18 cellular contexts compared by ENCODE assay signal in the genomic region with DNA sequence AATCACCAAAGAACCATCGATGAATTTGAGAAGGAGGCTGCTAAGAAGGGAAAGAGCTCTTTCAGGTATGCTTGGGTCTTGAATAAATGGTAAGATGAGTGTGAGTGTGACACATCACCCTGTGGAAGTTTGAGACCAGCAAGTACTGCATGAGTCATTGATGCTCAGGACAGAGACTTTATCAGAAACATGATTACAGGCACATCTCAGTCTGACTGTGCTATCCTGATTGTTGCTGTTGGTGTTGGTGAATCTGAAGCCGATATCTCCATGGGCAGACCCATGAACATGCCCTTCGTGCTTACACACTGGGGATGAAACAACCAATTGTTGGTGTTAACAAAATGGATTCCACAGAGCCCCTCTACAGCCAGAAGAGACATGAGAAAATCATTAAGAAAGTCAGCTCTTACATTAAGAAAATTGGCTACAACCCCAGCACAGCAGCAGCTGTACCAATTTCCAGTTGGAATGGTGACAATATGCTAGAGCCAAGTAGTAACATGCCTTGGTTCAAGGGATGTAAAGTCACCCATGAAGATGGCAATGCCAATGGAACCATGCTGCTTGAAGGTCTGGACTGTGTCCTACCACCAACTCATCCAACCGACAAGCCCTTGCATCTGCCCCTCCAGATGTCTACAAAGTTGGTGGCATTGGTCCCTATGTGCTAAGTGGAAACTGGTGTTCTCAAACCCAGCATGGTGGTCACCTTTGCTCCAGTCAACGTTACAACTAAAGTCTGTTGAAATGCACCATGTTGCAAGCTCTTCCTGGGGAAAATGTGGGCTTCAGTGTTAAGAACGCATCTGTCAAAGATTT. TPM values are rescaled to one million over a fixed set of nuclear protein-coding genes. Genes with fewer than 3 reads are reported as not detected.
DNase-seq lines count a peak whose midpoint lies in the region; ATAC-seq, FAIRE-seq and TF ChIP-seq lines count a peak whose summit lies in the region.
"Had no signal": no experiment of that assay in that cellular context is flagged by ENCODE, and none has a peak within 500 bp of the region (broad histone marks: within the 10 kb centered on the region; RNA-seq: fewer than 3 reads in every experiment).

No MANE protein-coding gene starts in this region.

- H3K36me3 ChIP-seq in endothelial cell of umbilical vein (ENCODE audit: control insufficient read depth in 2 of 2, extremely low read depth in 1 of 2, insufficient read depth in 2 of 2, low read length in 2 of 2) (no peaks in the 10 kb centered on the region), small intestine (ENCODE audit: control insufficient read depth in 2 of 2, insufficient read depth in 2 of 2, low read length in 2 of 2) (peaks cover 0 to 30% of the 10 kb centered on the region in 2 donors)
- H3K36me3 ChIP-seq: heart left ventricle, sigmoid colon had no signal

- H3K4me1 Mint-ChIP-seq in activated CD8-positive, alpha-beta T cell treated with anti-CD3 and anti-CD28 coated beads for 36 hours (ENCODE audit: low read depth): no peaks in the 10 kb centered on the region
- H3K4me1 Mint-ChIP-seq in activated CD8-positive, alpha-beta T cell treated with anti-CD3 and anti-CD28 coated beads, Interleukin-2, amount 10 ng/mL, durations not matched to agents 7 days and 5 days (ENCODE audit: low read depth): no peaks in the 10 kb centered on the region

- no TSS peak for BruUV-seq in endothelial cell of umbilical vein (replicated peaks; lab: Mats Ljungman, UMichigan)

- H3K27me3 ChIP-seq in endothelial cell of umbilical vein (ENCODE audit: control insufficient read depth in 2 of 2, insufficient read depth in 2 of 2, low read length in 2 of 2) (no peaks in the 10 kb centered on the region), small intestine (ENCODE audit: control insufficient read depth in 2 of 2, insufficient read depth in 2 of 2, low read length in 2 of 2) (no peaks in the 10 kb centered on the region)
- H3K27me3 ChIP-seq: body of pancreas, sigmoid colon had no signal

- H3K27me3 Mint-ChIP-seq in activated CD8-positive, alpha-beta T cell treated with anti-CD3 and anti-CD28 coated beads for 36 hours: peaks cover 12% of the 10 kb centered on the region
- H3K27me3 Mint-ChIP-seq in activated CD8-positive, alpha-beta T cell treated with anti-CD3 and anti-CD28 coated beads, Interleukin-2, amount 10 ng/mL, durations not matched to agents 7 days and 5 days (ENCODE audit: low read depth): peaks cover 4% of the 10 kb centered on the region

- POLR2A ChIA-PET in activated CD8-positive, alpha-beta T cell treated with anti-CD3 and anti-CD28 coated beads for 36 hours (lab: Charles Lee): interaction anchor here (0.6 kb wide), 1 partner anchor 372 kb away, joined by 4 read pairs; no protein-coding TSS in a partner anchor
- POLR2A ChIA-PET in activated CD8-positive, alpha-beta T cell treated with anti-CD3 and anti-CD28 coated beads, Interleukin-2, amount 10 ng/mL, durations not matched to agents 7 days and 5 days (lab: Charles Lee): no interaction called here
- POLR2A ChIA-PET in endothelial cell of umbilical vein (lab: Charles Lee): interaction anchor here (1.2 kb wide), 1 partner anchor 13 kb away, joined by 3 read pairs; no protein-coding TSS in a partner anchor

- H3K4me1 ChIP-seq in endothelial cell of umbilical vein (ENCODE audit: control insufficient read depth, extremely low read depth, insufficient read depth, low read length): peaks cover 4% of the 10 kb centered on the region
- no peaks in the 10 kb centered on the region for H3K4me1 ChIP-seq in small intestine (ENCODE audit: control insufficient read depth in 2 of 2, insufficient read depth in 1 of 2, low read depth in 1 of 2, low read length in 1 of 2)
- H3K4me1 ChIP-seq: body of pancreas, Caco-2, heart left ventricle, sigmoid colon had no signal

- H3K9me1 ChIP-seq in endothelial cell of umbilical vein (replicated peaks; ENCODE audit: control insufficient read depth, extremely low read depth, insufficient read depth, low read length): no peaks in the 10 kb centered on the region

- H3K27ac Mint-ChIP-seq in activated CD8-positive, alpha-beta T cell treated with anti-CD3 and anti-CD28 coated beads for 36 hours: no peak overlapping the region
- no peak overlapping the region for H3K27ac Mint-ChIP-seq in activated CD8-positive, alpha-beta T cell treated with anti-CD3 and anti-CD28 coated beads, Interleukin-2, amount 10 ng/mL, durations not matched to agents 7 days and 5 days
- H3K27ac Mint-ChIP-seq: activated T-helper 1 cell treated with anti-CD3 and anti-CD28 coated beads, Interleukin-12 subunit alpha, Interleukin-12 subunit beta, Interleukin-2, Interleukin-4 antibody, amounts not matched to agents 30 ng/mL and 10 ng/mL and 1 ng/mL, durations not matched to agents 14 hours and 24 hours and 36 hours; effector memory CD8-positive, alpha-beta T cell; T-helper 1 cell treated with Interleukin-12 subunit alpha and Interleukin-12 subunit beta and Interleukin-4 antibody, amounts not matched to agents 30 μg/mL and 1 μg/mL, for 36 hours had no signal

- no peaks in the 10 kb centered on the region for H3K36me3 Mint-ChIP-seq in activated CD8-positive, alpha-beta T cell treated with anti-CD3 and anti-CD28 coated beads for 36 hours (ENCODE audit: low read depth)
- no peaks in the 10 kb centered on the region for H3K36me3 Mint-ChIP-seq in activated CD8-positive, alpha-beta T cell treated with anti-CD3 and anti-CD28 coated beads, Interleukin-2, amount 10 ng/mL, durations not matched to agents 7 days and 5 days (ENCODE audit: low read depth)

- intact Hi-C loops in activated CD8-positive, alpha-beta T cell treated with anti-CD3 and anti-CD28 coated beads for 36 hours (cut with micrococcal nuclease): no loop called here
- intact Hi-C loops in endothelial cell of umbilical vein (cut with micrococcal nuclease) (loop anchor here (1.0 to 10.0 kb wide), 4 partner anchors 222 to 440 kb away; no protein-coding TSS in a partner anchor), sciatic nerve (cut with DNase I) (no loop called here)

- no peaks in the 10 kb centered on the region for H4K20me1 ChIP-seq in endothelial cell of umbilical vein (replicated peaks; ENCODE audit: control insufficient read depth, extremely low read depth, insufficient read depth, low read length)

- H3K4me3 ChIP-seq in endothelial cell of umbilical vein (replicated peaks in 1 of 3; ENCODE audit: insufficient read depth in 1 of 3, low read depth in 1 of 3, low read length in 3 of 3): no peak overlapping the region
- H3K4me3 ChIP-seq in small intestine (ENCODE audit: low read depth in 1 of 2, low read length in 2 of 2): no peak overlapping the region
- H3K4me3 ChIP-seq: body of pancreas, heart left ventricle, sigmoid colon had no signal

- H3K4me3 Mint-ChIP-seq in activated CD8-positive, alpha-beta T cell treated with anti-CD3 and anti-CD28 coated beads for 36 hours: no peak overlapping the region
- no peak overlapping the region for H3K4me3 Mint-ChIP-seq in activated CD8-positive, alpha-beta T cell treated with anti-CD3 and anti-CD28 coated beads, Interleukin-2, amount 10 ng/mL, durations not matched to agents 7 days and 5 days
- H3K4me3 Mint-ChIP-seq: activated T-helper 1 cell treated with anti-CD3 and anti-CD28 coated beads, Interleukin-12 subunit alpha, Interleukin-12 subunit beta, Interleukin-2, Interleukin-4 antibody, amounts not matched to agents 30 ng/mL and 10 ng/mL and 1 ng/mL, durations not matched to agents 14 hours and 24 hours and 36 hours; effector memory CD8-positive, alpha-beta T cell; T-helper 1 cell treated with Interleukin-12 subunit alpha and Interleukin-12 subunit beta and Interleukin-4 antibody, amounts not matched to agents 30 μg/mL and 1 μg/mL, for 36 hours had no signal

- no peak overlapping the region for H3K27ac ChIP-seq in endothelial cell of umbilical vein (ENCODE audit: insufficient read depth, low read depth, low read length)
- H3K27ac ChIP-seq in small intestine (ENCODE audit: low read depth in 1 of 2, low read length in 1 of 2): no peak overlapping the region
- H3K27ac ChIP-seq: body of pancreas, heart left ventricle, sigmoid colon had no signal

- CTCF ChIA-PET in activated CD8-positive, alpha-beta T cell treated with anti-CD3 and anti-CD28 coated beads for 36 hours (lab: Charles Lee): interaction anchor here (0.7 to 1.9 kb wide), 8 partner anchors 9 to 278 kb away, joined by 3 to 8 read pairs (median 4); no protein-coding TSS in a partner anchor
- CTCF ChIA-PET in activated CD8-positive, alpha-beta T cell treated with anti-CD3 and anti-CD28 coated beads, Interleukin-2, amount 10 ng/mL, durations not matched to agents 7 days and 5 days (lab: Charles Lee): interaction anchor here (1.3 to 3.3 kb wide), 2 partner anchors 276 to 313 kb away, joined by 4 to 12 read pairs; no protein-coding TSS in a partner anchor
- CTCF ChIA-PET in endothelial cell of umbilical vein (lab: Charles Lee): interaction anchor here (0.6 to 7.2 kb wide), 15 partner anchors 9 to 539 kb away, joined by 3 to 122 read pairs (median 4); no protein-coding TSS in a partner anchor

- WGBS in small intestine, 3 donors: 90 to 97% (median 94%) methylated on average over 6 of the region's 6 CpGs

- DNase-seq in activated CD8-positive, alpha-beta T cell treated with anti-CD3 and anti-CD28 coated beads for 36 hours: no peak
- DNase-seq in activated CD8-positive, alpha-beta T cell treated with anti-CD3 and anti-CD28 coated beads, Interleukin-2, amount 10 ng/mL, durations not matched to agents 7 days and 5 days: no peak
- DNase-seq in NCI-H446 treated with DMSO at 0.1 percent for 48 hours (lab: John Stamatoyannopoulos, UW): peak; percentile 95
- no peak for DNase-seq in endothelial cell of umbilical vein (ENCODE audit: low read depth, low spot score)
- no peak for DNase-seq in sciatic nerve (ENCODE audit: low spot score)
- no peak for DNase-seq in anterior cingulate cortex (lab: John Stamatoyannopoulos, UW)
- no peak for DNase-seq in small intestine
- no peak for DNase-seq in hypothalamus (lab: John Stamatoyannopoulos, UW)

- H3K4me2 ChIP-seq in endothelial cell of umbilical vein (ENCODE audit: insufficient read depth, low read length): no peak overlapping the region

- H3K9me3 ChIP-seq in endothelial cell of umbilical vein (replicated peaks; ENCODE audit: control insufficient read depth, insufficient read depth, low read length) (no peaks in the 10 kb centered on the region), small intestine (ENCODE audit: control insufficient read depth, low read depth) (no peaks in the 10 kb centered on the region)
- H3K9me3 ChIP-seq: body of pancreas, sigmoid colon had no signal

- TF ChIP-seq POLR2A in endothelial cell of umbilical vein (IDR thresholded peaks at IDR 0.05; ENCODE audit: low read depth, low read length): no peak

- no peaks in the 10 kb centered on the region for H3K79me2 ChIP-seq in endothelial cell of umbilical vein (ENCODE audit: control insufficient read depth, insufficient read depth, low read length)

- FAIRE-seq in endothelial cell of umbilical vein (lab: Jason Lieb, UNC) (no peak), small intestine (lab: Jason Lieb, UNC) (no peak)

- peak; percentile 47 for ATAC-seq in activated CD8-positive, alpha-beta T cell treated with anti-CD3 and anti-CD28 coated beads for 36 hours
- ATAC-seq in activated CD8-positive, alpha-beta T cell treated with anti-CD3 and anti-CD28 coated beads, Interleukin-2, amount 10 ng/mL, durations not matched to agents 7 days and 5 days: no peak
- ATAC-seq in sciatic nerve: peak; percentile 9
- ATAC-seq: effector memory CD8-positive, alpha-beta T cell had no signal

- H3K9me3 Mint-ChIP-seq in activated CD8-positive, alpha-beta T cell treated with anti-CD3 and anti-CD28 coated beads for 36 hours: no peaks in the 10 kb centered on the region
- H3K9me3 Mint-ChIP-seq in activated CD8-positive, alpha-beta T cell treated with anti-CD3 and anti-CD28 coated beads, Interleukin-2, amount 10 ng/mL, durations not matched to agents 7 days and 5 days (ENCODE audit: insufficient read depth): no peaks in the 10 kb centered on the region
- H3K9me3 Mint-ChIP-seq: activated T-helper 1 cell treated with anti-CD3 and anti-CD28 coated beads, Interleukin-12 subunit alpha, Interleukin-12 subunit beta, Interleukin-2, Interleukin-4 antibody, amounts not matched to agents 30 ng/mL and 10 ng/mL and 1 ng/mL, durations not matched to agents 14 hours and 24 hours and 36 hours; effector memory CD8-positive, alpha-beta T cell; T-helper 1 cell treated with Interleukin-12 subunit alpha and Interleukin-12 subunit beta and Interleukin-4 antibody, amounts not matched to agents 30 μg/mL and 1 μg/mL, for 36 hours had no signal

- dilution Hi-C loops in endothelial cell of umbilical vein (cut with MboI; ENCODE audit: extremely low pct_ligation_motif_present, low sequenced_read_pairs): no loop called here

- TF ChIP-seq CTCF in activated CD8-positive, alpha-beta T cell treated with anti-CD3 and anti-CD28 coated beads for 36 hours (IDR thresholded peaks at IDR 0.05): no peak
- no peak for TF ChIP-seq CTCF in endothelial cell of umbilical vein (IDR thresholded peaks at IDR 0.05; ENCODE audit: extremely low read depth in 1 of 2, insufficient read depth in 1 of 2, low read depth in 1 of 2, low read length in 2 of 2)

- H2AFZ ChIP-seq in endothelial cell of umbilical vein (ENCODE audit: low read depth, low read length): no peak overlapping the region

- H3K9ac ChIP-seq in endothelial cell of umbilical vein (replicated peaks; ENCODE audit: extremely low read depth, insufficient read depth, low read length): no peak overlapping the region

RNA-seq across cellular contexts. Expression of gene TM4SF4, which starts 20.5 kb away (rescaled TPM):
- not detected for total RNA-seq in activated CD8-positive, alpha-beta T cell treated with anti-CD3 and anti-CD28 coated beads for 36 hours
- total RNA-seq in activated CD8-positive, alpha-beta T cell treated with anti-CD3 and anti-CD28 coated beads, Interleukin-2, amount 10 ng/mL, durations not matched to agents 7 days and 5 days: not detected
- total RNA-seq in endothelial cell of umbilical vein (not detected in 2 replicates), sciatic nerve (not detected)
- polyA plus RNA-seq in endothelial cell of umbilical vein (not detected in 2 replicates), small intestine (1,000 to 10,000 TPM in 1 of 3 donors, 100 to 1,000 TPM in 2; 656 to 2,254 (median 660) TPM)
- not detected in 2 replicates for polyA plus RNA-seq in endothelial cell of umbilical vein (2011; cell fraction: cytosol; rRNA removed)
- polyA plus RNA-seq in endothelial cell of umbilical vein (2011; cell fraction: nucleus; rRNA removed): not detected in 2 replicates
- polyA plus RNA-seq in endothelial cell of umbilical vein (2012): not detected in 2 replicates
- polyA minus RNA-seq in endothelial cell of umbilical vein: not detected in 2 replicates
- polyA minus RNA-seq in endothelial cell of umbilical vein (2011; cell fraction: cytosol; rRNA and poly(A)+ RNA removed): not detected
- not detected in 2 replicates for polyA minus RNA-seq in endothelial cell of umbilical vein (2011; cell fraction: nucleus; rRNA and poly(A)+ RNA removed)
- total RNA-seq: A673; activated T-helper 1 cell treated with anti-CD3 and anti-CD28 coated beads, Interleukin-12 subunit alpha, Interleukin-12 subunit beta, Interleukin-2, Interleukin-4 antibody, amounts not matched to agents 30 ng/mL and 10 ng/mL and 1 ng/mL, durations not matched to agents 14 hours and 24 hours and 36 hours; heart left ventricle; OCI-LY7 had no signal
- polyA plus RNA-seq: heart left ventricle, neural cell had no signal
